11 cellular contexts compared by ENCODE assay signal in genomic region chr12:4379410-4379809, GRCh38. TPM values are rescaled to one million over a fixed set of nuclear protein-coding genes. Genes with fewer than 3 reads are reported as not detected.
DNase-seq lines count a peak whose midpoint lies in the region; ATAC-seq and TF ChIP-seq lines count a peak whose summit lies in the region.
"Had no signal": no experiment of that assay in that cellular context is flagged by ENCODE, and none has a peak within 500 bp of the region (broad histone marks: within the 10 kb centered on the region; RNA-seq: fewer than 3 reads in every experiment).

FGF23 (minus strand) TSS chr12:4379712; CDS start chr12:4379582, 130 bp downstream.

- H3K4me3 Mint-ChIP-seq in glutamatergic neuron (ENCODE audit: unreplicated experiment): no peak within 1 kb of the TSS
- H3K4me3 Mint-ChIP-seq: type B pancreatic cell had no signal

- H3K27me3 Mint-ChIP-seq in glutamatergic neuron (ENCODE audit: unreplicated experiment): no peaks in the 10 kb centered on the region

- H3K4me1 ChIP-seq in RWPE2 (ENCODE audit: insufficient read depth, poor library complexity, severe bottlenecking): no peaks in the 10 kb centered on the region

- ATAC-seq in RWPE2 (ENCODE audit: low read depth) (peak; percentile 77), HG02678 (IDR thresholded peaks at IDR 0.05; ENCODE audit: unreplicated experiment) (no peak)

- H3K27ac Mint-ChIP-seq in glutamatergic neuron (ENCODE audit: unreplicated experiment): no peak within 1 kb of the TSS
- H3K27ac Mint-ChIP-seq: type B pancreatic cell had no signal

- H3K4me3 ChIP-seq in RWPE2 (ENCODE audit: severe bottlenecking): no peak within 1 kb of the TSS
- no peak within 1 kb of the TSS for H3K4me3 ChIP-seq in skeletal muscle cell (ENCODE audit: low read depth, low read length)
- no peak within 1 kb of the TSS for H3K4me3 ChIP-seq in WERI-Rb-1 (ENCODE audit: low read depth, low read length)
- H3K4me3 ChIP-seq: SK-N-MC had no signal

- no peaks in the 10 kb centered on the region for H3K36me3 ChIP-seq in RWPE2 (ENCODE audit: low read depth)
- H3K36me3 ChIP-seq in WERI-Rb-1: no peaks in the 10 kb centered on the region

- H3K9me3 ChIP-seq in RWPE2 (ENCODE audit: severe bottlenecking): no peaks in the 10 kb centered on the region
- no peaks in the 10 kb centered on the region for H3K9me3 ChIP-seq in WERI-Rb-1 (ENCODE audit: severe bottlenecking)

- no peaks in the 10 kb centered on the region for H3K9me3 Mint-ChIP-seq in glutamatergic neuron (ENCODE audit: unreplicated experiment)
- H3K9me3 Mint-ChIP-seq: type B pancreatic cell had no signal

- peaks cover 4% of the 10 kb centered on the region for H3K4me1 Mint-ChIP-seq in glutamatergic neuron (ENCODE audit: low read depth, unreplicated experiment)

- H3K27ac ChIP-seq in RWPE2 (ENCODE audit: poor library complexity, severe bottlenecking): no peak within 1 kb of the TSS
- H3K27ac ChIP-seq in WERI-Rb-1: no peak within 1 kb of the TSS
- H3K27ac ChIP-seq: SK-N-MC had no signal

- H3K27me3 ChIP-seq in RWPE2 (ENCODE audit: insufficient read depth, poor library complexity, severe bottlenecking) (no peaks in the 10 kb centered on the region), WERI-Rb-1 (ENCODE audit: insufficient read depth, low read depth, severe bottlenecking) (no peaks in the 10 kb centered on the region)

- no peaks in the 10 kb centered on the region for H3K36me3 Mint-ChIP-seq in glutamatergic neuron (ENCODE audit: unreplicated experiment)
- H3K36me3 Mint-ChIP-seq: type B pancreatic cell had no signal

- DNase-seq in NCI-H82 (lab: John Stamatoyannopoulos, UW): peak; percentile 48
- DNase-seq in NCI-H82 treated with DMSO at 0.1 percent for 48 hours (lab: John Stamatoyannopoulos, UW; ENCODE audit: unreplicated experiment): no peak
- no peak for DNase-seq in RWPE2 (ENCODE audit: low spot score)
- peak; percentile 39 for DNase-seq in glutamatergic neuron
- peak; percentile 8 for DNase-seq in skeletal muscle cell (ENCODE audit: low read depth)
- DNase-seq in WERI-Rb-1: no peak
- DNase-seq in COLO668 (lab: John Stamatoyannopoulos, UW; ENCODE audit: unreplicated experiment): no peak
- DNase-seq: NCI-H1694 had no signal

- TF ChIP-seq CTCF in RWPE2 (IDR thresholded peaks at IDR 0.05; ENCODE audit: poor library complexity, severe bottlenecking) (no peak), glutamatergic neuron (IDR thresholded peaks at IDR 0.05; ENCODE audit: partially characterized antibody, unreplicated experiment) (no peak), WERI-Rb-1 (IDR thresholded peaks at IDR 0.05; ENCODE audit: low read depth, low read length) (no peak)

RNA-seq across cellular contexts. Expression of gene FGF23, which starts in this region (rescaled TPM):
- total RNA-seq in glutamatergic neuron (ENCODE audit: unreplicated experiment): not detected

Comparison
In these comparisons a context has a peak if more than half of its experiments do, and no peak if none do; other contexts are left out.
1. DNase-seq: peak in NCI-H82 (single experiment) and skeletal muscle cell (single experiment); none in NCI-H82 treated with DMSO at 0.1 percent for 48 hours (single experiment), RWPE2 (single experiment), WERI-Rb-1 (single experiment) and COLO668 (single experiment).
2. Peak in DNase-seq in glutamatergic neuron; RNA of the gene not detected or under 1 TPM.